In the genomic region with DNA sequence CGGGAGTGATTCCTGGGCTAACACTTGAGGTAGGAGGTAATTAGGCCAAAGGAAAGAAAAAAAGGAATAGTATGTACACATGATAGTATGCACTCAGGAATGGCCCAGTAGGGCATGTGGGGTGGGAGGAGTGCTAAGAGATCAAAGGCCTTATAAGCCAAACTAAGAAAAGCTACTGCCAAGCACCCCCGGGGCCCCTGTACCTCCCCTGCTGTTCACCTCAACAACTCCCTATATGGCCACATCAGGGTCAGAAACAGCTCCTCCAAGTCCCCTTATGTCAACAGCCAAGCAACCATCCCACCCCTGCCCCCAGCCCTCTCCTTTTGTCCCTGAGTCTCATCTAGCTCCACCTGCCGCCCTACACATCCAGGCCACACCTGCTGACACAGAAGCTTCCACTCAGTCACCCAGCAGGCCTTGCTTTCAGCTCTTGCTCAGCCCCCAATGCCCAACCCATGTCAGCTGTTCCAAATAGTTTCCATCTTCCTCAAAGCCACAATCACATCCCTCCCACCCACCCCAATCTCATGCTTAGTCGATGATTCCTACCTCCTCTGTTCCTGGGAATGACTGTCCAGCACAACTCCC, we compare ENCODE assay signal across 13 cellular contexts.
DNase-seq lines count a peak whose midpoint lies in the region; ATAC-seq lines count a peak whose summit lies in the region.
"Had no signal": no experiment of that assay in that cellular context is flagged by ENCODE, and none has a peak within 500 bp of the region (broad histone marks: within the 10 kb centered on the region; RNA-seq: fewer than 3 reads in every experiment).

No MANE protein-coding gene starts in this region.

- peaks cover 7 to 13% of the 10 kb centered on the region in 2 donors for H3K36me3 ChIP-seq in stomach smooth muscle (ENCODE audit: control insufficient read depth in 2 of 2, insufficient read depth in 2 of 2, low read length in 2 of 2)

- peak overlapping the region; percentile 45 to 73 for H3K9ac ChIP-seq in stomach smooth muscle (ENCODE audit: low read length in 2 of 2)
- H3K9ac ChIP-seq: KMS-11 had no signal

- intact Hi-C loops in left colon (cut with DNase I, micrococcal nuclease), result no loop called here

- H3K27me3 ChIP-seq in stomach smooth muscle (ENCODE audit: control insufficient read depth in 1 of 2, insufficient read depth in 2 of 2, low read length in 2 of 2), result no peaks in the 10 kb centered on the region

- H3K4me1 Mint-ChIP-seq in immature natural killer cell, result peaks cover 8 to 11% of the 10 kb centered on the region in 2 donors
- H3K4me1 Mint-ChIP-seq: central memory CD8-positive, alpha-beta T cell had no signal

- peak; percentile 38 for ATAC-seq in left colon
- no peak for ATAC-seq in HG02642 (IDR thresholded peaks at IDR 0.05; ENCODE audit: poor library complexity, unreplicated experiment)
- no peak for ATAC-seq in GM18517 (IDR thresholded peaks at IDR 0.05; ENCODE audit: unreplicated experiment)
- ATAC-seq: naive thymus-derived CD8-positive, alpha-beta T cell had no signal

- no peaks in the 10 kb centered on the region for H3K36me3 Mint-ChIP-seq in immature natural killer cell

- no peaks in the 10 kb centered on the region for H3K9me3 ChIP-seq in stomach smooth muscle (ENCODE audit: control insufficient read depth in 2 of 2, low read length in 2 of 2)

- DNase-seq in NCI-H226 (peak; percentile 31), astrocyte of the hippocampus (ENCODE audit: low read depth, low spot score) (peak; percentile 57), left colon (peak in 1 of 2 donors; percentile 37), immature natural killer cell (no peak)
- DNase-seq: Calu3; naive thymus-derived CD8-positive, alpha-beta T cell; NCI-H446; stimulated activated CD4-positive, alpha-beta T cell treated with anti-CD3 and anti-CD28 coated beads, Interleukin-4, amount 100 ng/mL, for 1 hour had no signal

- no peak overlapping the region for H3K4me3 Mint-ChIP-seq in immature natural killer cell
- H3K4me3 Mint-ChIP-seq: central memory CD8-positive, alpha-beta T cell; naive thymus-derived CD8-positive, alpha-beta T cell had no signal

- H3K4me1 ChIP-seq in stomach smooth muscle (ENCODE audit: control insufficient read depth, insufficient read depth, low read length), result peaks cover 61% of the 10 kb centered on the region

- peak overlapping the region; percentile 31 to 60 for H3K4me3 ChIP-seq in stomach smooth muscle (ENCODE audit: low read length in 2 of 2)

- no peaks in the 10 kb centered on the region for H3K27me3 Mint-ChIP-seq in immature natural killer cell (ENCODE audit: low read depth in 3 of 3)

- no peak overlapping the region for H3K27ac Mint-ChIP-seq in immature natural killer cell
- H3K27ac Mint-ChIP-seq: naive thymus-derived CD8-positive, alpha-beta T cell had no signal

- peak overlapping the region; percentile 96 for H3K27ac ChIP-seq in stomach smooth muscle (ENCODE audit: low read length)
- H3K27ac ChIP-seq: KMS-11 had no signal

- no peaks in the 10 kb centered on the region for H3K9me3 Mint-ChIP-seq in immature natural killer cell
- H3K9me3 Mint-ChIP-seq: central memory CD8-positive, alpha-beta T cell had no signal

Comparison
In these comparisons a context has a peak if more than half of its experiments do, and no peak if none do; other contexts are left out.
1. DNase-seq: peak in NCI-H226 (single experiment) and astrocyte of the hippocampus (single experiment); none in immature natural killer cell (0 of 3).